In genomic region chr7:23469150-23469960, GRCh38 we compare ENCODE assay signal across 8 cellular contexts. TPM values are rescaled to one million over a fixed set of nuclear protein-coding genes. Genes with fewer than 3 reads are reported as not detected.
DNase-seq lines count a peak whose midpoint lies in the region; FAIRE-seq and TF ChIP-seq lines count a peak whose summit lies in the region.

No MANE protein-coding gene starts in this region.

- H3K27ac Mint-ChIP-seq in activated CD4-positive, alpha-beta memory T cell treated with anti-CD3 and anti-CD28 coated beads for 36 hours: no peak overlapping the region
- peak overlapping the region; percentile 98 for H3K27ac Mint-ChIP-seq in progenitor cell of endocrine pancreas

- H3K36me3 Mint-ChIP-seq in activated CD4-positive, alpha-beta memory T cell treated with anti-CD3 and anti-CD28 coated beads for 36 hours: peaks cover 2% of the 10 kb centered on the region
- H3K36me3 Mint-ChIP-seq in progenitor cell of endocrine pancreas (ENCODE audit: insufficient read depth): peaks cover 4% of the 10 kb centered on the region

- H3K4me3 ChIP-seq in GM08714 (ENCODE audit: low read length) (peak overlapping the region; percentile 76), HL-60 (replicated peaks; ENCODE audit: insufficient read depth, low read length) (peak overlapping the region; percentile 63), fibroblast of mammary gland (ENCODE audit: control insufficient read depth, low read depth, low read length) (peak overlapping the region; percentile 56)

- H3K27me3 Mint-ChIP-seq in activated CD4-positive, alpha-beta memory T cell treated with anti-CD3 and anti-CD28 coated beads for 36 hours: peaks cover 61% of the 10 kb centered on the region
- no peaks in the 10 kb centered on the region for H3K27me3 Mint-ChIP-seq in progenitor cell of endocrine pancreas

- no peak for FAIRE-seq in frontal cortex (lab: Jason Lieb, UNC)

- peak in 1 of 2 experiments; percentile 50 for DNase-seq in HL-60 (ENCODE audit: low read depth in 1 of 2, low spot score in 1 of 2)
- peak; percentile 39 for DNase-seq in activated CD4-positive, alpha-beta memory T cell treated with anti-CD3 and anti-CD28 coated beads for 36 hours
- no peak for DNase-seq in fibroblast of mammary gland (ENCODE audit: low read depth)
- DNase-seq in progenitor cell of endocrine pancreas (ENCODE audit: low spot score, unreplicated experiment): peak; percentile 33
- no peak for DNase-seq in NCI-H187 treated with DMSO at 0.1 percent for 48 hours (lab: John Stamatoyannopoulos, UW)
- no peak for DNase-seq in frontal cortex (ENCODE audit: low spot score in 2 of 2)
- DNase-seq in UCSD-AML1 (lab: John Stamatoyannopoulos, UW; ENCODE audit: unreplicated experiment): no peak

- TF ChIP-seq CTCF in HL-60 (IDR thresholded peaks at IDR 0.05; ENCODE audit: insufficient read depth, low read length) (no peak), fibroblast of mammary gland (conservative IDR thresholded peaks at IDR 0.05; ENCODE audit: control insufficient read depth, insufficient read depth, low read depth, low read length) (no peak), progenitor cell of endocrine pancreas (IDR thresholded peaks at IDR 0.05; ENCODE audit: unreplicated experiment) (peak; percentile 44)

- CTCF ChIA-PET in activated CD4-positive, alpha-beta memory T cell treated with anti-CD3 and anti-CD28 coated beads for 36 hours (lab: Charles Lee): interaction anchor here (1.1 to 1.4 kb wide), 2 partner anchors 111 to 193 kb away, joined by 3 to 9 read pairs; no protein-coding TSS in a partner anchor

- POLR2A ChIA-PET in activated CD4-positive, alpha-beta memory T cell treated with anti-CD3 and anti-CD28 coated beads for 36 hours (lab: Charles Lee): interaction anchor here (0.8 kb wide), 1 partner anchor 78 kb away, joined by 3 read pairs; no protein-coding TSS in a partner anchor

- peaks cover 37% of the 10 kb centered on the region for H3K4me1 Mint-ChIP-seq in activated CD4-positive, alpha-beta memory T cell treated with anti-CD3 and anti-CD28 coated beads for 36 hours (ENCODE audit: low read depth)
- peaks cover 39% of the 10 kb centered on the region for H3K4me1 Mint-ChIP-seq in progenitor cell of endocrine pancreas (ENCODE audit: low read depth)

- intact Hi-C loops in activated CD4-positive, alpha-beta memory T cell treated with anti-CD3 and anti-CD28 coated beads for 36 hours (cut with micrococcal nuclease): loop anchor here (2.0 kb wide), 1 partner anchor 171 kb away; the partner anchor contains the start of gene MALSU1

- H3K4me3 Mint-ChIP-seq in activated CD4-positive, alpha-beta memory T cell treated with anti-CD3 and anti-CD28 coated beads for 36 hours: peak overlapping the region; percentile 26
- H3K4me3 Mint-ChIP-seq in progenitor cell of endocrine pancreas (ENCODE audit: low read depth): peak overlapping the region; percentile 95

- H3K9me3 Mint-ChIP-seq in activated CD4-positive, alpha-beta memory T cell treated with anti-CD3 and anti-CD28 coated beads for 36 hours: no peaks in the 10 kb centered on the region
- H3K9me3 Mint-ChIP-seq in progenitor cell of endocrine pancreas (ENCODE audit: low read depth): no peaks in the 10 kb centered on the region

- no peaks in the 10 kb centered on the region for H3K27me3 ChIP-seq in HL-60 (ENCODE audit: insufficient read depth, poor library complexity, severe bottlenecking)

- peak overlapping the region; percentile 96 for H3K27ac ChIP-seq in HL-60 (replicated peaks)

RNA-seq across cellular contexts. Expression of gene IGF2BP3, which starts 0.9 kb away (rescaled TPM):
- total RNA-seq in activated CD4-positive, alpha-beta memory T cell treated with anti-CD3 and anti-CD28 coated beads for 36 hours: under 1 TPM; 0.19 to 0.24 TPM
- total RNA-seq in progenitor cell of endocrine pancreas (96.9 and 107 TPM in 2 replicates), frontal cortex (81.5 TPM)

Comparison
In these comparisons a context has a peak if more than half of its experiments do, and no peak if none do; other contexts are left out.
1. DNase-seq: peak in activated CD4-positive, alpha-beta memory T cell treated with anti-CD3 and anti-CD28 coated beads for 36 hours (single experiment) and progenitor cell of endocrine pancreas (single experiment); none in fibroblast of mammary gland (single experiment), NCI-H187 treated with DMSO at 0.1 percent for 48 hours (single experiment), frontal cortex (0 of 2) and UCSD-AML1 (single experiment).
2. RNA of gene IGF2BP3, which starts 0.9 kb away (total RNA-seq): 96.9 to 107 TPM in progenitor cell of endocrine pancreas and 81.5 TPM in frontal cortex (single experiment); 0.19 to 0.24 TPM in activated CD4-positive, alpha-beta memory T cell treated with anti-CD3 and anti-CD28 coated beads for 36 hours; every median in the first group is over 10 times any median in the second.
3. Peak in every context shown above with its lines, with median percentiles within 50 percentile points of each other: H3K4me3 ChIP-seq.